ENCODE assay signal across 1 cellular context in genomic region chr17:77098884-77099545, GRCh38.
TF ChIP-seq lines count a peak whose summit lies in the region.

No MANE protein-coding gene starts in this region.

TF ChIP-seq in HepG2, 621 proteins besides CTCF, POLR2A, EP300 and RAD21 (continued from another document and continues in another):
- no peak for TF ChIP-seq ZEB1 (IDR thresholded peaks at IDR 0.05; ENCODE audit: insufficient replicate concordance, low read depth)
- no peak for TF ChIP-seq ZSCAN31 (CRISPR knock-in tag; IDR thresholded peaks at IDR 0.05; ENCODE audit: low read depth)
- TF ChIP-seq KDM2A (CRISPR knock-in tag; IDR thresholded peaks at IDR 0.05; ENCODE audit: borderline replicate concordance, low read depth) = no peak
- peak; percentile 53; the same call in 1 of the 2 replicates for TF ChIP-seq FOXA3 (CRISPR knock-in tag; IDR thresholded peaks at IDR 0.05)
- no peak for TF ChIP-seq ZFP41 (CRISPR knock-in tag; IDR thresholded peaks at IDR 0.05; ENCODE audit: borderline replicate concordance)
- TF ChIP-seq ISL2 (CRISPR knock-in tag; IDR thresholded peaks at IDR 0.05) = 0 out of 2 replicates have a peak, but pooled peaks have one; percentile 45
- no peak for TF ChIP-seq THAP7 (CRISPR knock-in tag; IDR thresholded peaks at IDR 0.05)
- no peak for TF ChIP-seq IKZF4 (CRISPR knock-in tag; IDR thresholded peaks at IDR 0.05; ENCODE audit: borderline replicate concordance, low read depth, not compliant biosample characterization)
- TF ChIP-seq ZKSCAN5 (CRISPR knock-in tag; IDR thresholded peaks at IDR 0.05) = no peak
- no peak for TF ChIP-seq ZNF354B (CRISPR knock-in tag; IDR thresholded peaks at IDR 0.05)
- no peak for TF ChIP-seq EEA1 (CRISPR knock-in tag; IDR thresholded peaks at IDR 0.05; ENCODE audit: borderline replicate concordance)
- no peak for TF ChIP-seq THAP9 (CRISPR knock-in tag; IDR thresholded peaks at IDR 0.05; ENCODE audit: borderline replicate concordance)
- TF ChIP-seq ZNF317 (CRISPR knock-in tag; IDR thresholded peaks at IDR 0.05) = no peak
- no peak for TF ChIP-seq CREB3 (CRISPR knock-in tag; IDR thresholded peaks at IDR 0.05)
- peak; percentile 18; the same call in 1 of the 2 replicates for TF ChIP-seq RAD51 (IDR thresholded peaks at IDR 0.05; ENCODE audit: borderline replicate concordance)
- TF ChIP-seq MEF2D (CRISPR knock-in tag; IDR thresholded peaks at IDR 0.05) = no peak
- no peak for TF ChIP-seq ZNF337 (CRISPR knock-in tag; IDR thresholded peaks at IDR 0.05; ENCODE audit: borderline replicate concordance, low read depth)
- no peak for TF ChIP-seq NCOA1 (CRISPR knock-in tag; IDR thresholded peaks at IDR 0.05)
- no peak for TF ChIP-seq GPBP1L1 (CRISPR knock-in tag; IDR thresholded peaks at IDR 0.05)
- TF ChIP-seq CHD4 (IDR thresholded peaks at IDR 0.05; ENCODE audit: borderline replicate concordance, low read length) = no peak
- no peak for TF ChIP-seq PRPF4 (IDR thresholded peaks at IDR 0.05; ENCODE audit: low read depth, low read length, poor library complexity, severe bottlenecking)
- no peak for TF ChIP-seq ZNF850 (CRISPR knock-in tag; conservative IDR thresholded peaks at IDR 0.05)
- no peak for TF ChIP-seq RFX3 (CRISPR knock-in tag; IDR thresholded peaks at IDR 0.05)
- TF ChIP-seq TCF12 (IDR thresholded peaks at IDR 0.05) = no peak
- TF ChIP-seq TCF12 (CRISPR knock-in tag; IDR thresholded peaks at IDR 0.05) = no peak
- TF ChIP-seq NPAS2 (CRISPR knock-in tag; IDR thresholded peaks at IDR 0.05; ENCODE audit: borderline replicate concordance) = no peak
- TF ChIP-seq ZMAT3 (CRISPR knock-in tag; conservative IDR thresholded peaks at IDR 0.05) = 0 out of 2 replicates have a peak, but pooled peaks have one; percentile 47
- no peak for TF ChIP-seq PHF8 (CRISPR knock-in tag; IDR thresholded peaks at IDR 0.05)
- TF ChIP-seq KAT7 (CRISPR knock-in tag; IDR thresholded peaks at IDR 0.05; ENCODE audit: borderline replicate concordance) = no peak
- TF ChIP-seq ZNF780A (CRISPR knock-in tag; IDR thresholded peaks at IDR 0.05) = no peak
- TF ChIP-seq IRX3 (CRISPR knock-in tag; IDR thresholded peaks at IDR 0.05; ENCODE audit: borderline replicate concordance, low read depth) = no peak
- TF ChIP-seq GFI1 (CRISPR knock-in tag; IDR thresholded peaks at IDR 0.05; ENCODE audit: borderline replicate concordance) = peak; percentile 36; the same call in 1 of the 2 replicates
- no peak for TF ChIP-seq KDM3A (CRISPR knock-in tag; IDR thresholded peaks at IDR 0.05; ENCODE audit: low read depth)
- no peak for TF ChIP-seq ZNF569 (CRISPR knock-in tag; IDR thresholded peaks at IDR 0.05; ENCODE audit: borderline replicate concordance)
- no peak for TF ChIP-seq ATF6 (CRISPR knock-in tag; conservative IDR thresholded peaks at IDR 0.05)
- no peak for TF ChIP-seq CHCHD3 (CRISPR knock-in tag; IDR thresholded peaks at IDR 0.05)
- TF ChIP-seq GATAD2A (CRISPR knock-in tag; IDR thresholded peaks at IDR 0.05) = peak; percentile 93
- TF ChIP-seq DBP (CRISPR knock-in tag; IDR thresholded peaks at IDR 0.05; ENCODE audit: not compliant biosample characterization) = peak; percentile 65
- peak; percentile 67 for TF ChIP-seq BCL6 (CRISPR knock-in tag; IDR thresholded peaks at IDR 0.05)
- no peak for TF ChIP-seq NFAT5 (CRISPR knock-in tag; IDR thresholded peaks at IDR 0.05)
- TF ChIP-seq GTF2F1 (IDR thresholded peaks at IDR 0.05; ENCODE audit: low read length) = no peak
- TF ChIP-seq TARDBP (CRISPR knock-in tag; IDR thresholded peaks at IDR 0.05) = peak; percentile 66
- 0 out of 2 replicates have a peak, but pooled peaks have one; percentile 28 for TF ChIP-seq ZBTB20 (CRISPR knock-in tag; IDR thresholded peaks at IDR 0.05; ENCODE audit: borderline replicate concordance, low read depth)
- TF ChIP-seq MAF1 (CRISPR knock-in tag; IDR thresholded peaks at IDR 0.05; ENCODE audit: borderline replicate concordance) = no peak
- TF ChIP-seq SIN3B (IDR thresholded peaks at IDR 0.05; ENCODE audit: low read length) = no peak
- no peak for TF ChIP-seq ZFP37 (CRISPR knock-in tag; IDR thresholded peaks at IDR 0.05; ENCODE audit: borderline replicate concordance)
- TF ChIP-seq GABPB1 (CRISPR knock-in tag; IDR thresholded peaks at IDR 0.05) = no peak; the same call in 1 of the 2 replicates
- TF ChIP-seq ZNF580 (CRISPR knock-in tag; IDR thresholded peaks at IDR 0.05; ENCODE audit: borderline replicate concordance, low read depth) = peak; percentile 56; the same call in 1 of the 2 replicates
- no peak for TF ChIP-seq MXD3 (CRISPR knock-in tag; IDR thresholded peaks at IDR 0.05)
- TF ChIP-seq ZNF713 (CRISPR knock-in tag; IDR thresholded peaks at IDR 0.05) = no peak
- TF ChIP-seq DNMT1 (CRISPR knock-in tag; IDR thresholded peaks at IDR 0.05) = no peak
- TF ChIP-seq ZNF331 (CRISPR knock-in tag; IDR thresholded peaks at IDR 0.05) = peak; percentile 69; the same call in 1 of the 2 replicates
- TF ChIP-seq ERF (CRISPR knock-in tag; IDR thresholded peaks at IDR 0.05) = peak; percentile 76; the same call in 1 of the 2 replicates
- TF ChIP-seq ZNF557 (CRISPR knock-in tag; IDR thresholded peaks at IDR 0.05) = no peak
- TF ChIP-seq EZH2 (conservative IDR thresholded peaks at IDR 0.05; ENCODE audit: low read depth, low read length) = no peak
- no peak for TF ChIP-seq CHD2 (IDR thresholded peaks at IDR 0.05; ENCODE audit: low read depth, low read length)
- no peak for TF ChIP-seq CSRNP1 (CRISPR knock-in tag; IDR thresholded peaks at IDR 0.05)
